In the genomic region with DNA sequence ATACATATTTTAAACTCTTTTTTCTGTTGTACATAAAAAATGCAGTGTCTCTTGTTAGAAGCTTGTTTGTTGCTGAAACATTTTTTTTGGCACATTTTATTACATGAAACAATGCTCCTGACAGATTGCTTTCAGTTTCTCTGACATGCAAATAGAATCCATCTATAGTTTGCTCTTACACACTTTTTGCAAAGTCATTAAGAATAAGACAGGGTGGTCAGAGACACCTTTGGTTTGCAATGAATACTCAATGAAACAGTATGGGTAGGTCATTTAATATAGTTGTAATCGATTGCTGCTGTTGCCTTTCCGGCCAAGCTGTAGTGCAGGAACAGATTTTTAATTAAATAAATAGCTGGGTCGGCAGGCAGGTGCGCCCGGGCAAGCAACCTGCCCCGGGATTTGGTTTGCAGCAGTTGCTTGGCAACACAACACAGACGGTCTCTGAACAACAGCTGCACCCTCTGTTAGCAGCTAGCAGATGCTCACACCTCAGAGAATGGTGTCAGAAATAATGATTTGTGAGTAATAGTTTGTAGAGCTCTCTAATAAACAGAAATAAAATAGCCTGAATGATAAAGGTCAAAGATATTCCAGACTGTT, we compare ENCODE assay signal across 9 cellular contexts.
DNase-seq lines count a peak whose midpoint lies in the region; ATAC-seq and TF ChIP-seq lines count a peak whose summit lies in the region.
"Had no signal": no experiment of that assay in that cellular context is flagged by ENCODE, and none has a peak within 500 bp of the region (broad histone marks: within the 10 kb centered on the region; RNA-seq: fewer than 3 reads in every experiment).

No MANE protein-coding gene starts in this region.

- TF ChIP-seq CTCF in glutamatergic neuron (IDR thresholded peaks at IDR 0.05; ENCODE audit: partially characterized antibody, unreplicated experiment), result no peak
- no peak for TF ChIP-seq CTCF in activated CD8-positive, alpha-beta T cell treated with anti-CD3 and anti-CD28 coated beads for 36 hours (IDR thresholded peaks at IDR 0.05)

- intact Hi-C loops in activated CD8-positive, alpha-beta T cell treated with anti-CD3 and anti-CD28 coated beads for 36 hours (cut with micrococcal nuclease), result no loop called here

- H3K36me3 Mint-ChIP-seq in glutamatergic neuron (ENCODE audit: unreplicated experiment) (peaks cover 15% of the 10 kb centered on the region), T-cell (no peaks in the 10 kb centered on the region)
- H3K36me3 Mint-ChIP-seq in activated CD8-positive, alpha-beta T cell treated with anti-CD3 and anti-CD28 coated beads for 36 hours (ENCODE audit: low read depth), result no peaks in the 10 kb centered on the region

- H3K4me1 Mint-ChIP-seq in glutamatergic neuron (ENCODE audit: low read depth, unreplicated experiment) (peaks cover 24% of the 10 kb centered on the region), T-cell (peaks cover 2 to 6% (median 4%) of the 10 kb centered on the region in 3 donors)
- H3K4me1 Mint-ChIP-seq in activated CD8-positive, alpha-beta T cell treated with anti-CD3 and anti-CD28 coated beads for 36 hours (ENCODE audit: low read depth), result no peaks in the 10 kb centered on the region

- ATAC-seq in HG02981 (IDR thresholded peaks at IDR 0.05; ENCODE audit: unreplicated experiment) (peak; percentile 78), T-cell (replicated peaks in 1 of 4) (no peak)
- no peak for ATAC-seq in activated CD8-positive, alpha-beta T cell treated with anti-CD3 and anti-CD28 coated beads for 36 hours

- DNase-seq in D341Med (ENCODE audit: low spot score), result peak; percentile 91
- DNase-seq in NCI-H510A treated with DMSO at 0.1 percent for 48 hours (lab: John Stamatoyannopoulos, UW), result peak; percentile 82
- DNase-seq in glutamatergic neuron, result peak; percentile 85
- DNase-seq in effector CD4-positive, alpha-beta T cell, result no peak
- DNase-seq in stimulated activated CD4-positive, alpha-beta T cell treated with anti-CD3 and anti-CD28 coated beads, Interleukin-4, amount 100 ng/mL, for 4 hours, result no peak
- no peak for DNase-seq in T-cell
- no peak for DNase-seq in activated CD8-positive, alpha-beta T cell treated with anti-CD3 and anti-CD28 coated beads for 36 hours
- DNase-seq: DND-41 had no signal

- H3K4me3 Mint-ChIP-seq in glutamatergic neuron (ENCODE audit: unreplicated experiment) (peak overlapping the region; percentile 69), T-cell (no peak overlapping the region)
- no peak overlapping the region for H3K4me3 Mint-ChIP-seq in activated CD8-positive, alpha-beta T cell treated with anti-CD3 and anti-CD28 coated beads for 36 hours

- peak overlapping the region; percentile 99 for H3K27ac Mint-ChIP-seq in glutamatergic neuron (ENCODE audit: unreplicated experiment)
- no peak overlapping the region for H3K27ac Mint-ChIP-seq in T-cell
- no peak overlapping the region for H3K27ac Mint-ChIP-seq in activated CD8-positive, alpha-beta T cell treated with anti-CD3 and anti-CD28 coated beads for 36 hours

- H3K27me3 Mint-ChIP-seq in glutamatergic neuron (ENCODE audit: unreplicated experiment), result peaks cover 8% of the 10 kb centered on the region
- peaks cover 0 to 3% of the 10 kb centered on the region in 2 donors for H3K27me3 Mint-ChIP-seq in T-cell
- peaks cover 2% of the 10 kb centered on the region for H3K27me3 Mint-ChIP-seq in activated CD8-positive, alpha-beta T cell treated with anti-CD3 and anti-CD28 coated beads for 36 hours

- H3K9me3 Mint-ChIP-seq in glutamatergic neuron (ENCODE audit: unreplicated experiment), result peaks cover 22% of the 10 kb centered on the region
- peaks cover 0 to 12% (median 6%) of the 10 kb centered on the region in 3 donors for H3K9me3 Mint-ChIP-seq in T-cell
- H3K9me3 Mint-ChIP-seq in activated CD8-positive, alpha-beta T cell treated with anti-CD3 and anti-CD28 coated beads for 36 hours, result no peaks in the 10 kb centered on the region

- POLR2A ChIA-PET in T-cell (lab: Charles Lee), result no interaction called here
- POLR2A ChIA-PET in activated CD8-positive, alpha-beta T cell treated with anti-CD3 and anti-CD28 coated beads for 36 hours (lab: Charles Lee), result no interaction called here

- CTCF ChIA-PET in T-cell (lab: Charles Lee), result interaction anchor here in 1 of 2 donors (1.4 kb wide), 1 partner anchor 10 kb away, joined by 3 read pairs; no protein-coding TSS in a partner anchor
- CTCF ChIA-PET in activated CD8-positive, alpha-beta T cell treated with anti-CD3 and anti-CD28 coated beads for 36 hours (lab: Charles Lee), result no interaction called here

Comparison
In these comparisons a context has a peak if more than half of its experiments do, and no peak if none do; other contexts are left out.
1. DNase-seq: peak in D341Med (single experiment), NCI-H510A treated with DMSO at 0.1 percent for 48 hours (single experiment) and glutamatergic neuron (single experiment); none in effector CD4-positive, alpha-beta T cell (single experiment), stimulated activated CD4-positive, alpha-beta T cell treated with anti-CD3 and anti-CD28 coated beads, Interleukin-4, amount 100 ng/mL, for 4 hours (0 of 2), T-cell (0 of 34) and activated CD8-positive, alpha-beta T cell treated with anti-CD3 and anti-CD28 coated beads for 36 hours (single experiment).